2 cellular contexts compared by ENCODE assay signal in the genomic region with DNA sequence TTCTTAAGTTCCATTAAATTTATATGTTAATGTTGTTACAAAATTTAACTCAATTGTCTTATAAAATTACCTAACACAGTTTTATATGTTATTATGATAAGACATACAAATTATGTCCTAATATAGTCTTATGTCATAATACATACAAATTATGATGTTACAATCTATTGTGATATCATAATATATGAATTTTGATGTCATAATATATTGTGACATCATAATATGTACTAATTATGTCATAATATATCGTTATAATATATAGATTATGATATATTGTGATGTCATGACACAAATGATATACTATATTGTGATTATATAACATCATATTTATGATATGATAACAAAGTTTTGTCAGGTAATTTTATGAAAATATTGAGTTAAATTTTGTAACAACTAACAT.
TF ChIP-seq lines count a peak whose summit lies in the region.

No MANE protein-coding gene starts in this region.

TF ChIP-seq in HEK293, 187 proteins besides CTCF, POLR2A, EP300 and RAD21:
- TF ChIP-seq, protein P1, sequence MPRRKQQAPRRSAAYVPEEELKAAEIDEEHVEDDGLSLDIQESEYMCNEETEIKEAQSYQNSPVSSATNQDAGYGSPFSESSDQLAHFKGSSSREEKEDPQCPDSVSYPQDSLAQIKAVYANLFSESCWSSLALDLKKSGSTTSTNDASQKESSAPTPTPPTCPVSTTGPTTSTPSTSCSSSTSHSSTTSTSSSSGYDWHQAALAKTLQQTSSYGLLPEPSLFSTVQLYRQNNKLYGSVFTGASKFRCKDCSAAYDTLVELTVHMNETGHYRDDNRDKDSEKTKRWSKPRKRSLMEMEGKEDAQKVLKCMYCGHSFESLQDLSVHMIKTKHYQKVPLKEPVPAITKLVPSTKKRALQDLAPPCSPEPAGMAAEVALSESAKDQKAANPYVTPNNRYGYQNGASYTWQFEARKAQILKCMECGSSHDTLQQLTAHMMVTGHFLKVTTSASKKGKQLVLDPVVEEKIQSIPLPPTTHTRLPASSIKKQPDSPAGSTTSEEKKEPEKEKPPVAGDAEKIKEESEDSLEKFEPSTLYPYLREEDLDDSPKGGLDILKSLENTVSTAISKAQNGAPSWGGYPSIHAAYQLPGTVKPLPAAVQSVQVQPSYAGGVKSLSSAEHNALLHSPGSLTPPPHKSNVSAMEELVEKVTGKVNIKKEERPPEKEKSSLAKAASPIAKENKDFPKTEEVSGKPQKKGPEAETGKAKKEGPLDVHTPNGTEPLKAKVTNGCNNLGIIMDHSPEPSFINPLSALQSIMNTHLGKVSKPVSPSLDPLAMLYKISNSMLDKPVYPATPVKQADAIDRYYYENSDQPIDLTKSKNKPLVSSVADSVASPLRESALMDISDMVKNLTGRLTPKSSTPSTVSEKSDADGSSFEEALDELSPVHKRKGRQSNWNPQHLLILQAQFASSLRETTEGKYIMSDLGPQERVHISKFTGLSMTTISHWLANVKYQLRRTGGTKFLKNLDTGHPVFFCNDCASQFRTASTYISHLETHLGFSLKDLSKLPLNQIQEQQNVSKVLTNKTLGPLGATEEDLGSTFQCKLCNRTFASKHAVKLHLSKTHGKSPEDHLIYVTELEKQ (tag by site-specific recombination; IDR thresholded peaks at IDR 0.05; ENCODE audit: borderline replicate concordance), result no peak
- TF ChIP-seq, protein P2, sequence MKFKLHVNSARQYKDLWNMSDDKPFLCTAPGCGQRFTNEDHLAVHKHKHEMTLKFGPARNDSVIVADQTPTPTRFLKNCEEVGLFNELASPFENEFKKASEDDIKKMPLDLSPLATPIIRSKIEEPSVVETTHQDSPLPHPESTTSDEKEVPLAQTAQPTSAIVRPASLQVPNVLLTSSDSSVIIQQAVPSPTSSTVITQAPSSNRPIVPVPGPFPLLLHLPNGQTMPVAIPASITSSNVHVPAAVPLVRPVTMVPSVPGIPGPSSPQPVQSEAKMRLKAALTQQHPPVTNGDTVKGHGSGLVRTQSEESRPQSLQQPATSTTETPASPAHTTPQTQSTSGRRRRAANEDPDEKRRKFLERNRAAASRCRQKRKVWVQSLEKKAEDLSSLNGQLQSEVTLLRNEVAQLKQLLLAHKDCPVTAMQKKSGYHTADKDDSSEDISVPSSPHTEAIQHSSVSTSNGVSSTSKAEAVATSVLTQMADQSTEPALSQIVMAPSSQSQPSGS (tag by site-specific recombination; IDR thresholded peaks at IDR 0.05; ENCODE audit: low read depth), result peak; percentile 69
- TF ChIP-seq, protein P3, sequence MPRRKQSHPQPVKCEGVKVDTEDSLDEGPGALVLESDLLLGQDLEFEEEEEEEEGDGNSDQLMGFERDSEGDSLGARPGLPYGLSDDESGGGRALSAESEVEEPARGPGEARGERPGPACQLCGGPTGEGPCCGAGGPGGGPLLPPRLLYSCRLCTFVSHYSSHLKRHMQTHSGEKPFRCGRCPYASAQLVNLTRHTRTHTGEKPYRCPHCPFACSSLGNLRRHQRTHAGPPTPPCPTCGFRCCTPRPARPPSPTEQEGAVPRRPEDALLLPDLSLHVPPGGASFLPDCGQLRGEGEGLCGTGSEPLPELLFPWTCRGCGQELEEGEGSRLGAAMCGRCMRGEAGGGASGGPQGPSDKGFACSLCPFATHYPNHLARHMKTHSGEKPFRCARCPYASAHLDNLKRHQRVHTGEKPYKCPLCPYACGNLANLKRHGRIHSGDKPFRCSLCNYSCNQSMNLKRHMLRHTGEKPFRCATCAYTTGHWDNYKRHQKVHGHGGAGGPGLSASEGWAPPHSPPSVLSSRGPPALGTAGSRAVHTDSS (tag by site-specific recombination; IDR thresholded peaks at IDR 0.05), result no peak
TF ChIP-seq in HEK293: peak in this region for 1.

TF ChIP-seq in SK-N-SH treated with all-trans-retinoic acid at 6 μM for 48 hours, 23 proteins besides CTCF, POLR2A, EP300 and RAD21 (continued from another document):
- TF ChIP-seq, protein P4, sequence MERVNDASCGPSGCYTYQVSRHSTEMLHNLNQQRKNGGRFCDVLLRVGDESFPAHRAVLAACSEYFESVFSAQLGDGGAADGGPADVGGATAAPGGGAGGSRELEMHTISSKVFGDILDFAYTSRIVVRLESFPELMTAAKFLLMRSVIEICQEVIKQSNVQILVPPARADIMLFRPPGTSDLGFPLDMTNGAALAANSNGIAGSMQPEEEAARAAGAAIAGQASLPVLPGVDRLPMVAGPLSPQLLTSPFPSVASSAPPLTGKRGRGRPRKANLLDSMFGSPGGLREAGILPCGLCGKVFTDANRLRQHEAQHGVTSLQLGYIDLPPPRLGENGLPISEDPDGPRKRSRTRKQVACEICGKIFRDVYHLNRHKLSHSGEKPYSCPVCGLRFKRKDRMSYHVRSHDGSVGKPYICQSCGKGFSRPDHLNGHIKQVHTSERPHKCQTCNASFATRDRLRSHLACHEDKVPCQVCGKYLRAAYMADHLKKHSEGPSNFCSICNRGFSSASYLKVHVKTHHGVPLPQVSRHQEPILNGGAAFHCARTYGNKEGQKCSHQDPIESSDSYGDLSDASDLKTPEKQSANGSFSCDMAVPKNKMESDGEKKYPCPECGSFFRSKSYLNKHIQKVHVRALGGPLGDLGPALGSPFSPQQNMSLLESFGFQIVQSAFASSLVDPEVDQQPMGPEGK (CRISPR knock-in tag; IDR thresholded peaks at IDR 0.05; ENCODE audit: borderline replicate concordance), result no peak
- no peak for TF ChIP-seq TCF4 (CRISPR knock-in tag; IDR thresholded peaks at IDR 0.05; ENCODE audit: borderline replicate concordance)
- TF ChIP-seq SNAI2 (CRISPR knock-in tag; IDR thresholded peaks at IDR 0.05), result no peak
